ENCODE assay signal across 8 cellular contexts in genomic region chrX:68927178-68927577, GRCh38.
"Had no signal": no experiment of that assay in that cellular context is flagged by ENCODE, and none has a peak within 500 bp of the region (broad histone marks: within the 10 kb centered on the region; RNA-seq: fewer than 3 reads in every experiment).

No MANE protein-coding gene starts in this region.

- ATAC-seq: HCT116, HepG2 had no signal

- H3K4me3 ChIP-seq: HAP-1 had no signal

- H3K27ac ChIP-seq: HL-60 had no signal

- H3K4me1 ChIP-seq: HAP-1 had no signal

- DNase-seq: GOT3, H7, HFFc6, KBM-7 had no signal

- H3K36me3 ChIP-seq: HAP-1 had no signal
